16 cellular contexts compared by ENCODE assay signal in the genomic region with DNA sequence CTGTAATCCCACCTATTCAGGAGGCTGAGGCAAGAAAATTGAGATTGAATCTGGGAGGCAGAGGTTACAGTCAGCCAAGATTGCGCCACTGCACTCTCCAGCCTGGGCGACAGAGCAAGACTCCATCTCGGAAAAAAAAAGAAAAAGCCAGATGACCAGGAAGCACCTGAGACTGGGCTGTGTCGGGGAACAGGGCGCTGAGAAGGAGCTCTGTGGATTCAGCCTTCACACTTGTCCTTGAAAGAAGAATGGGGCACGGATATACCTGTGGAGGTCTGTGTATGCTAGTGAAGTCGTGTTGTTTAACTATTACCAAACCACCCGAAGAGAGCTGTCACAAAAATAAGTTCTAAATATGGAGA.
"Had no signal": no experiment of that assay in that cellular context is flagged by ENCODE, and none has a peak within 500 bp of the region (broad histone marks: within the 10 kb centered on the region; RNA-seq: fewer than 3 reads in every experiment).

No MANE protein-coding gene starts in this region.

- H3K27ac ChIP-seq: colonic mucosa, neutrophil, stomach, testis had no signal

- H3K27me3 Mint-ChIP-seq: activated naive CD4-positive, alpha-beta T cell treated with anti-CD3 and anti-CD28 coated beads, Interleukin-2, amount 50 U/mL, for 24 hours; naive thymus-derived CD4-positive, alpha-beta T cell had no signal

- ATAC-seq: activated CD4-positive, CD25-positive, alpha-beta regulatory T cell treated with anti-CD3 and anti-CD28 coated beads, Interleukin-2, amount 50 U/mL, for 24 hours; mucosa of descending colon; naive thymus-derived CD4-positive, alpha-beta T cell had no signal

- H3K4me3 Mint-ChIP-seq: activated naive CD4-positive, alpha-beta T cell treated with anti-CD3 and anti-CD28 coated beads, Interleukin-2, amount 50 U/mL, for 24 hours; naive thymus-derived CD4-positive, alpha-beta T cell had no signal

- H3K9me3 ChIP-seq: colonic mucosa, mucosa of descending colon, neutrophil, stomach, testis had no signal

- DNase-seq: activated CD4-positive, alpha-beta T cell treated with anti-CD3 and anti-CD28 coated beads, Interleukin-2, amount 50 U/mL, for 4 hours; activated effector memory CD4-positive, alpha-beta T cell treated with Interleukin-2 at 50 U/mL for 16 hours; central memory CD4-positive, alpha-beta T cell; colonic mucosa; mucosa of descending colon; naive thymus-derived CD4-positive, alpha-beta T cell; retina; small intestine; stomach; SW 1271; T1000; testis had no signal

- H3K27me3 ChIP-seq: colonic mucosa, neutrophil, stomach, testis had no signal

- H3K4me3 ChIP-seq: colonic mucosa, lung, mucosa of descending colon, stomach, testis had no signal

- H3K9me3 Mint-ChIP-seq: activated naive CD4-positive, alpha-beta T cell treated with anti-CD3 and anti-CD28 coated beads, Interleukin-2, amount 50 U/mL, for 24 hours; naive thymus-derived CD4-positive, alpha-beta T cell had no signal

- H3K4me1 ChIP-seq: colonic mucosa, testis had no signal
